In the genomic region with DNA sequence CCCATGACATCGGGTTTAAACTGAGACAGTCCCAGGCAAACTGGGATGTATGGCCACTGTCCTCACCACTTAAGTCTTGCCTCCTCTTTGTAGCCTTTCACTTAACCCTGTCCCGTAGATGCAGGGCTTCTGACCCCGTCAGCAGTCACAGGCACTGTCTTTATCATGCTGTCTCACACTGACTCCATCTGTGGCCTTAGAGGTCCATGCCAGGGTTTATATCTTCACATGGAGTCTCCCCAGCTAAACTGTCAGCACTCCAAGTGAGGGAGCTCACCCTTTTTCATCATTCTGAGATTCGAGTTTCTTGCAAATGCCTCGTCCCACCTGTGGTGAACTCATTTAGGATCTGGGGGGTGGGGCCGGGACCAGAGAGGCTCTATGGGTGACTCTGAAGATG, we compare ENCODE assay signal across 2 cellular contexts.
A peak's percentile ranks its signal among the peaks of the same experiment; 100 is the strongest.
TF ChIP-seq lines count a peak whose summit lies in the region.

No MANE protein-coding gene starts in this region.

TF ChIP-seq in HepG2, 621 proteins besides CTCF, POLR2A, EP300 and RAD21:
- TF ChIP-seq, protein P1, sequence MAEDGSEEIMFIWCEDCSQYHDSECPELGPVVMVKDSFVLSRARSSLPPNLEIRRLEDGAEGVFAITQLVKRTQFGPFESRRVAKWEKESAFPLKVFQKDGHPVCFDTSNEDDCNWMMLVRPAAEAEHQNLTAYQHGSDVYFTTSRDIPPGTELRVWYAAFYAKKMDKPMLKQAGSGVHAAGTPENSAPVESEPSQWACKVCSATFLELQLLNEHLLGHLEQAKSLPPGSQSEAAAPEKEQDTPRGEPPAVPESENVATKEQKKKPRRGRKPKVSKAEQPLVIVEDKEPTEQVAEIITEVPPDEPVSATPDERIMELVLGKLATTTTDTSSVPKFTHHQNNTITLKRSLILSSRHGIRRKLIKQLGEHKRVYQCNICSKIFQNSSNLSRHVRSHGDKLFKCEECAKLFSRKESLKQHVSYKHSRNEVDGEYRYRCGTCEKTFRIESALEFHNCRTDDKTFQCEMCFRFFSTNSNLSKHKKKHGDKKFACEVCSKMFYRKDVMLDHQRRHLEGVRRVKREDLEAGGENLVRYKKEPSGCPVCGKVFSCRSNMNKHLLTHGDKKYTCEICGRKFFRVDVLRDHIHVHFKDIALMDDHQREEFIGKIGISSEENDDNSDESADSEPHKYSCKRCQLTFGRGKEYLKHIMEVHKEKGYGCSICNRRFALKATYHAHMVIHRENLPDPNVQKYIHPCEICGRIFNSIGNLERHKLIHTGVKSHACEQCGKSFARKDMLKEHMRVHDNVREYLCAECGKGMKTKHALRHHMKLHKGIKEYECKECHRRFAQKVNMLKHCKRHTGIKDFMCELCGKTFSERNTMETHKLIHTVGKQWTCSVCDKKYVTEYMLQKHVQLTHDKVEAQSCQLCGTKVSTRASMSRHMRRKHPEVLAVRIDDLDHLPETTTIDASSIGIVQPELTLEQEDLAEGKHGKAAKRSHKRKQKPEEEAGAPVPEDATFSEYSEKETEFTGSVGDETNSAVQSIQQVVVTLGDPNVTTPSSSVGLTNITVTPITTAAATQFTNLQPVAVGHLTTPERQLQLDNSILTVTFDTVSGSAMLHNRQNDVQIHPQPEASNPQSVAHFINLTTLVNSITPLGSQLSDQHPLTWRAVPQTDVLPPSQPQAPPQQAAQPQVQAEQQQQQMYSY (CRISPR knock-in tag; IDR thresholded peaks at IDR 0.05), result peak; percentile 83; the same call in 1 of the 2 replicates
- TF ChIP-seq, protein P2, sequence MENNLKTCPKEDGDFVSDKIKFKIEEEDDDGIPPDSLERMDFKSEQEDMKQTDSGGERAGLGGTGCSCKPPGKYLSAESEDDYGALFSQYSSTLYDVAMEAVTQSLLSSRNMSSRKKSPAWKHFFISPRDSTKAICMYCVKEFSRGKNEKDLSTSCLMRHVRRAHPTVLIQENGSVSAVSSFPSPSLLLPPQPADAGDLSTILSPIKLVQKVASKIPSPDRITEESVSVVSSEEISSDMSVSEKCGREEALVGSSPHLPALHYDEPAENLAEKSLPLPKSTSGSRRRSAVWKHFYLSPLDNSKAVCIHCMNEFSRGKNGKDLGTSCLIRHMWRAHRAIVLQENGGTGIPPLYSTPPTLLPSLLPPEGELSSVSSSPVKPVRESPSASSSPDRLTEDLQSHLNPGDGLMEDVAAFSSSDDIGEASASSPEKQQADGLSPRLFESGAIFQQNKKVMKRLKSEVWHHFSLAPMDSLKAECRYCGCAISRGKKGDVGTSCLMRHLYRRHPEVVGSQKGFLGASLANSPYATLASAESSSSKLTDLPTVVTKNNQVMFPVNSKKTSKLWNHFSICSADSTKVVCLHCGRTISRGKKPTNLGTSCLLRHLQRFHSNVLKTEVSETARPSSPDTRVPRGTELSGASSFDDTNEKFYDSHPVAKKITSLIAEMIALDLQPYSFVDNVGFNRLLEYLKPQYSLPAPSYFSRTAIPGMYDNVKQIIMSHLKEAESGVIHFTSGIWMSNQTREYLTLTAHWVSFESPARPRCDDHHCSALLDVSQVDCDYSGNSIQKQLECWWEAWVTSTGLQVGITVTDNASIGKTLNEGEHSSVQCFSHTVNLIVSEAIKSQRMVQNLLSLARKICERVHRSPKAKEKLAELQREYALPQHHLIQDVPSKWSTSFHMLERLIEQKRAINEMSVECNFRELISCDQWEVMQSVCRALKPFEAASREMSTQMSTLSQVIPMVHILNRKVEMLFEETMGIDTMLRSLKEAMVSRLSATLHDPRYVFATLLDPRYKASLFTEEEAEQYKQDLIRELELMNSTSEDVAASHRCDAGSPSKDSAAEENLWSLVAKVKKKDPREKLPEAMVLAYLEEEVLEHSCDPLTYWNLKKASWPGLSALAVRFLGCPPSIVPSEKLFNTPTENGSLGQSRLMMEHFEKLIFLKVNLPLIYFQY (CRISPR knock-in tag; IDR thresholded peaks at IDR 0.05; ENCODE audit: borderline replicate concordance), result no peak

TF ChIP-seq in WTC11, 78 proteins besides CTCF, POLR2A, EP300 and RAD21:
- TF ChIP-seq ZBTB21 (CRISPR knock-in tag; IDR thresholded peaks at IDR 0.05; ENCODE audit: borderline replicate concordance), result no peak
- TF ChIP-seq, protein P1 (CRISPR knock-in tag; IDR thresholded peaks at IDR 0.05), result peak; percentile 76
